ENCODE assay signal across 8 cellular contexts in genomic region chr2:191114403-191114886, GRCh38. TPM values are rescaled to one million over a fixed set of nuclear protein-coding genes. Genes with fewer than 3 reads are reported as not detected.
DNase-seq lines count a peak whose midpoint lies in the region; ATAC-seq and TF ChIP-seq lines count a peak whose summit lies in the region.

No MANE protein-coding gene starts in this region.

- H3K4me1 ChIP-seq in spleen: peaks cover 0 to 38% (median 15%) of the 10 kb centered on the region in 6 donors
- no peaks in the 10 kb centered on the region for H3K4me1 ChIP-seq in hepatocyte (ENCODE audit: insufficient read depth)

- H3K27ac Mint-ChIP-seq in activated T-helper 1 cell treated with anti-CD3 and anti-CD28 coated beads, Interleukin-12 subunit alpha, Interleukin-12 subunit beta, Interleukin-2, Interleukin-4 antibody, amounts not matched to agents 30 ng/mL and 10 ng/mL and 1 ng/mL, durations not matched to agents 14 hours and 24 hours and 36 hours: peak overlapping the region; percentile 96

- TF ChIP-seq POLR2A in spleen (IDR thresholded peaks at IDR 0.05): no peak

- H3K9me3 ChIP-seq in spleen: no peaks in the 10 kb centered on the region
- no peaks in the 10 kb centered on the region for H3K9me3 ChIP-seq in hepatocyte (ENCODE audit: low read depth)

- H3K27me3 ChIP-seq in spleen (replicated peaks in 1 of 7) (no peaks in the 10 kb centered on the region), hepatocyte (peaks cover 4% of the 10 kb centered on the region)

- H4K20me1 ChIP-seq in hepatocyte (ENCODE audit: insufficient read depth, poor library complexity, severe bottlenecking): no peaks in the 10 kb centered on the region

- peaks cover 53% of the 10 kb centered on the region for H3K36me3 Mint-ChIP-seq in activated T-helper 1 cell treated with anti-CD3 and anti-CD28 coated beads, Interleukin-12 subunit alpha, Interleukin-12 subunit beta, Interleukin-2, Interleukin-4 antibody, amounts not matched to agents 30 ng/mL and 10 ng/mL and 1 ng/mL, durations not matched to agents 14 hours and 24 hours and 36 hours (ENCODE audit: low read depth)

- DNase-seq in EH (ENCODE audit: low read depth) (peak; percentile 33), spleen (no peak), hepatocyte (ENCODE audit: low spot score) (no peak), COR-L47 (lab: John Stamatoyannopoulos, UW) (no peak), NCI-H510A treated with DMSO at 0.1 percent for 48 hours (lab: John Stamatoyannopoulos, UW) (no peak)
- DNase-seq in activated T-helper 1 cell treated with anti-CD3 and anti-CD28 coated beads, Interleukin-12 subunit alpha, Interleukin-12 subunit beta, Interleukin-2, Interleukin-4 antibody, amounts not matched to agents 30 ng/mL and 10 ng/mL and 1 ng/mL, durations not matched to agents 14 hours and 24 hours and 36 hours (ENCODE audit: low spot score): peak; percentile 26

- TF ChIP-seq CTCF in spleen (IDR thresholded peaks at IDR 0.05 in 8 of 11, conservative IDR thresholded peaks at IDR 0.05 in 3 of 11) (no peak), hepatocyte (IDR thresholded peaks at IDR 0.05; ENCODE audit: poor library complexity) (no peak)

- H2AFZ ChIP-seq in hepatocyte: no peak overlapping the region

- H3K4me3 ChIP-seq in spleen (peak overlapping the region in 2 of 8 donors; percentile 13 to 44), hepatocyte (no peak overlapping the region)

- H3K4me2 ChIP-seq in hepatocyte: no peak overlapping the region

- H3K27me3 Mint-ChIP-seq in activated T-helper 1 cell treated with anti-CD3 and anti-CD28 coated beads, Interleukin-12 subunit alpha, Interleukin-12 subunit beta, Interleukin-2, Interleukin-4 antibody, amounts not matched to agents 30 ng/mL and 10 ng/mL and 1 ng/mL, durations not matched to agents 14 hours and 24 hours and 36 hours (ENCODE audit: insufficient read depth): no peaks in the 10 kb centered on the region

- ATAC-seq in GM19438 (IDR thresholded peaks at IDR 0.05; ENCODE audit: low read depth, unreplicated experiment) (peak; percentile 85), HG03342 (IDR thresholded peaks at IDR 0.05; ENCODE audit: unreplicated experiment) (peak; percentile 85)

- H3K9me3 Mint-ChIP-seq in activated T-helper 1 cell treated with anti-CD3 and anti-CD28 coated beads, Interleukin-12 subunit alpha, Interleukin-12 subunit beta, Interleukin-2, Interleukin-4 antibody, amounts not matched to agents 30 ng/mL and 10 ng/mL and 1 ng/mL, durations not matched to agents 14 hours and 24 hours and 36 hours: no peaks in the 10 kb centered on the region

- H3K27ac ChIP-seq in spleen (peak overlapping the region in 7 of 8 donors; percentile 2 to 82 (median 59)), hepatocyte (no peak overlapping the region)

- no peaks in the 10 kb centered on the region for H3K9me2 ChIP-seq in hepatocyte (replicated peaks; ENCODE audit: insufficient read depth)

- no peaks in the 10 kb centered on the region for H3K79me2 ChIP-seq in hepatocyte

- H3K4me3 Mint-ChIP-seq in activated T-helper 1 cell treated with anti-CD3 and anti-CD28 coated beads, Interleukin-12 subunit alpha, Interleukin-12 subunit beta, Interleukin-2, Interleukin-4 antibody, amounts not matched to agents 30 ng/mL and 10 ng/mL and 1 ng/mL, durations not matched to agents 14 hours and 24 hours and 36 hours: peak overlapping the region; percentile 69

- 13 to 18% (median 15%) methylated on average over 6 of the region's 6 CpGs for WGBS in spleen, 5 donors
- WGBS in hepatocyte (ENCODE audit: low lambda C conversion rate, missing lambda C conversion rate): 74% methylated on average over 6 of the region's 6 CpGs

- intact Hi-C loops in activated T-helper 1 cell treated with anti-CD3 and anti-CD28 coated beads, Interleukin-12 subunit alpha, Interleukin-12 subunit beta, Interleukin-2, Interleukin-4 antibody, amounts not matched to agents 30 ng/mL and 10 ng/mL and 1 ng/mL, durations not matched to agents 14 hours and 24 hours and 36 hours (cut with micrococcal nuclease): loop anchor here (1.0 to 10.0 kb wide), 11 partner anchors 36 to 707 kb away; partner anchors contain the start of genes MFSD6 and NABP1
- intact Hi-C loops in spleen (cut with DNase I; ENCODE audit: low total_unique reads): no loop called here

- H3K36me3 ChIP-seq in spleen: no peaks in the 10 kb centered on the region
- no peaks in the 10 kb centered on the region for H3K36me3 ChIP-seq in hepatocyte (replicated peaks; ENCODE audit: insufficient read depth, low read depth)

- peaks cover 63% of the 10 kb centered on the region for H3K4me1 Mint-ChIP-seq in activated T-helper 1 cell treated with anti-CD3 and anti-CD28 coated beads, Interleukin-12 subunit alpha, Interleukin-12 subunit beta, Interleukin-2, Interleukin-4 antibody, amounts not matched to agents 30 ng/mL and 10 ng/mL and 1 ng/mL, durations not matched to agents 14 hours and 24 hours and 36 hours (ENCODE audit: low read depth)

RNA-seq across cellular contexts. Expression of gene STAT4, which starts 36.3 kb away (rescaled TPM):
- total RNA-seq in activated T-helper 1 cell treated with anti-CD3 and anti-CD28 coated beads, Interleukin-12 subunit alpha, Interleukin-12 subunit beta, Interleukin-2, Interleukin-4 antibody, amounts not matched to agents 30 ng/mL and 10 ng/mL and 1 ng/mL, durations not matched to agents 14 hours and 24 hours and 36 hours: 57.4 and 62.1 TPM in 2 replicates
- total RNA-seq in spleen (10 to 100 TPM; 22.0 to 36.7 (median 27.2) TPM), hepatocyte (6.1 and 6.6 TPM in 2 replicates)
- polyA plus RNA-seq in spleen (1 to 10 TPM; 4.0 to 4.6 (median 4.1) TPM), hepatocyte (1.6 and 3.1 TPM in 2 replicates)

Comparison
In these comparisons a context has a peak if more than half of its experiments do, and no peak if none do; other contexts are left out.
1. DNase-seq: peak in EH (single experiment) and activated T-helper 1 cell treated with anti-CD3 and anti-CD28 coated beads, Interleukin-12 subunit alpha, Interleukin-12 subunit beta, Interleukin-2, Interleukin-4 antibody, amounts not matched to agents 30 ng/mL and 10 ng/mL and 1 ng/mL, durations not matched to agents 14 hours and 24 hours and 36 hours (single experiment); none in spleen (single experiment), hepatocyte (single experiment), COR-L47 (single experiment) and NCI-H510A treated with DMSO at 0.1 percent for 48 hours (single experiment).